In the genomic region with DNA sequence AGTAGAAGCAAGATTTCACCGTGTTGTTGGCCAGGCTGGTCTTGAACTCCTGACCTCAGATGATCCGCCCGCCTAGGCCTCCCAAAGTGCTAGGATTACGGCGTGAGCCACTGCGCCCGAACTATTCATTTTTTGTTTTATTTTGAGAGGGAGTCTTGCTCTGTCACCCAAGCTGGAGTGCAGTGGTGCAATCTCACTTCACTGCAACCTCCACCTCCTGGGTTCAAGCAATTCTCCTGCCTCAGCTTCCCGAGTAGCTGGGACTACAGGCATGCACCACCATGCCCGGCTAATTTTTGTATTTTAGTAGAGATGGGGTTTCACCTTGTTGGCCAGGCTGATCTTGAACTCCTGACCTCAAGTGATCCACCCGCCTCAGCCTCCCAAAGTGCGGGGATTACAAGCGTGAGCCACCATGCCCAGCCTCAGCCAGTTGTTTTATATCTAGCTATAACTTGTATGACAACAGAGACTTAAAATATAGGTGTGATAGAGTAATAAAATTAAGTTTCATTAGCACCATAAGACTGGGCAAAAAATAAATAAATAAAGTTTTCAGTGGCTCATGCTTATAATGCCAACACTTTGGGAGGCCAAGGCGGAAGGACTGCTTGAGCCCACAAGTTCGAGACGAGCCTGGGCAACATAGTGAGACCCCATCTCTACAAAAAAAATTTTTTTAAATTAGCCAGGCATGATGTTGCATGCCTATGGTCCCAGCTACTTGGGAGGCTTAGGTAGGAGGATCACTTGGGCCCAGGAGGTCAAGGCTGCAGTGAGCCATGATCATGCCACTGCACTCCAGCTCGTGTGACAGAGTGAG, we compare ENCODE assay signal across 6 cellular contexts. TPM values are rescaled to one million over a fixed set of nuclear protein-coding genes. Genes with fewer than 3 reads are reported as not detected.
A peak's percentile ranks its signal among the peaks of the same experiment; 100 is the strongest.
DNase-seq lines count a peak whose midpoint lies in the region; ATAC-seq, FAIRE-seq and TF ChIP-seq lines count a peak whose summit lies in the region.
"Not testable (repeated sequence)": the region's sequence is repeated elsewhere in the genome, so short reads cannot be mapped to it uniquely, and the experiment has no call there.

No MANE protein-coding gene starts in this region.

- not testable (repeated sequence) for H3K9me3 Mint-ChIP-seq in WTC11; activated T-helper 17 cell treated with anti-CD3 and anti-CD28 coated beads, Interleukin-2, amount 50 U/mL, for 72 hours

- not testable (repeated sequence) for H3K79me2 ChIP-seq in HepG2 (ENCODE audit: insufficient read depth, low read length); smooth muscle cell (ENCODE audit: low read depth)

- in situ Hi-C loops in HepG2 (cut with HindIII; ENCODE audit: extremely low pct_ligation_motif_present, low pct_unique_long_range_greater_than_20kb), result not testable (repeated sequence)

- 96% methylated on average over 16 of the region's 16 CpGs for WGBS in HepG2 (ENCODE audit: low lambda C conversion rate)
- WGBS in mesenchymal stem cell, result 96% methylated on average over 13 of the region's 16 CpGs
- WGBS in smooth muscle cell (ENCODE audit: low lambda C conversion rate), result 95% methylated on average over 16 of the region's 16 CpGs

- not testable (repeated sequence) for H4K8ac ChIP-seq in mesenchymal stem cell (ENCODE audit: low read length)

- H3K27ac Mint-ChIP-seq in WTC11, result not testable (repeated sequence)
- H3K27ac Mint-ChIP-seq in activated T-helper 17 cell treated with anti-CD3 and anti-CD28 coated beads, Interleukin-2, amount 50 U/mL, for 72 hours, result peak overlapping the region; percentile 27

- not testable (repeated sequence) for H4K20me1 ChIP-seq in HepG2 (ENCODE audit: insufficient read depth, low read length); smooth muscle cell (ENCODE audit: low read depth)

- not testable (repeated sequence) for H2BK120ac ChIP-seq in mesenchymal stem cell (ENCODE audit: low read depth, low read length)

- POLR2A ChIA-PET in WTC11 (lab: Charles Lee), result not testable (repeated sequence)
- POLR2A ChIA-PET in HepG2 (lab: Yijun Ruan, JAX), result interaction anchor here (4.9 kb wide), 1 partner anchor 40 kb away, joined by 30 read pairs; a partner anchor contains a TSS

- H3K18ac ChIP-seq in mesenchymal stem cell (ENCODE audit: low read depth in 1 of 2, low read length in 2 of 2), result not testable (repeated sequence)

- H3K9ac ChIP-seq in HepG2 (ENCODE audit: insufficient read depth, low read depth, low read length); mesenchymal stem cell (ENCODE audit: low read length); smooth muscle cell (ENCODE audit: low read depth): not testable (repeated sequence)

- ATAC-seq in WTC11; activated T-helper 17 cell treated with anti-CD3 and anti-CD28 coated beads, Interleukin-2, amount 50 U/mL, for 72 hours (replicated peaks); HepG2: not testable (repeated sequence)

- not testable (repeated sequence) for TF ChIP-seq CTCF in WTC11 (IDR thresholded peaks at IDR 0.05); HepG2 (CRISPR knock-in tag; IDR thresholded peaks at IDR 0.05); smooth muscle cell (IDR thresholded peaks at IDR 0.05; ENCODE audit: borderline replicate concordance, insufficient read depth, poor library complexity, severe bottlenecking)

- not testable (repeated sequence) for H3K4me1 Mint-ChIP-seq in WTC11; activated T-helper 17 cell treated with anti-CD3 and anti-CD28 coated beads, Interleukin-2, amount 50 U/mL, for 72 hours

- intact Hi-C loops in HepG2 (cut with micrococcal nuclease; ENCODE audit: unreplicated experiment), result loop anchor here (2.0 kb wide), 1 partner anchor 77 kb away; a partner anchor contains a TSS

- peaks cover 6 to 29% of the 10 kb centered on the region in 2 experiments; a peak in 4 of 5 replicates for H3K36me3 ChIP-seq in HepG2 (replicated peaks in 1 of 2; ENCODE audit: control insufficient read depth in 1 of 2, insufficient read depth in 2 of 2, low read length in 2 of 2)
- peaks cover 21 to 80% of the 10 kb centered on the region in 2 experiments for H3K36me3 ChIP-seq in mesenchymal stem cell (ENCODE audit: control insufficient read depth in 1 of 2, insufficient read depth in 2 of 2, low read depth in 1 of 2, low read length in 2 of 2)
- H3K36me3 ChIP-seq in smooth muscle cell (ENCODE audit: low read depth), result not testable (repeated sequence)

- CTCF ChIA-PET in WTC11 (lab: Charles Lee); HepG2 (lab: Yijun Ruan, JAX; ENCODE audit: low intra/inter-chr PET ratio, low total read pairs): not testable (repeated sequence)

- H3K27me3 Mint-ChIP-seq in WTC11 (ENCODE audit: low read depth); activated T-helper 17 cell treated with anti-CD3 and anti-CD28 coated beads, Interleukin-2, amount 50 U/mL, for 72 hours: not testable (repeated sequence)

- not testable (repeated sequence) for H3K4ac ChIP-seq in mesenchymal stem cell (ENCODE audit: low read depth in 1 of 2, low read length in 2 of 2)

- H3K4me3 ChIP-seq in HepG2 (replicated peaks in 1 of 3; ENCODE audit: insufficient read depth in 1 of 3, low read depth in 2 of 3, low read length in 3 of 3); mesenchymal stem cell (ENCODE audit: insufficient read depth in 1 of 2, low read depth in 1 of 2, low read length in 2 of 2); smooth muscle cell: not testable (repeated sequence)

- peaks cover 26% of the 10 kb centered on the region for H3K4me1 ChIP-seq in HepG2 (ENCODE audit: insufficient read depth, low read length)
- not testable (repeated sequence) for H3K4me1 ChIP-seq in mesenchymal stem cell (ENCODE audit: control insufficient read depth, insufficient read depth, low read depth, low read length); smooth muscle cell (ENCODE audit: low read depth)

- H3K23ac ChIP-seq in mesenchymal stem cell (ENCODE audit: low read length in 2 of 2), result not testable (repeated sequence)

- H2BK15ac ChIP-seq in mesenchymal stem cell (ENCODE audit: low read depth, poor library complexity, severe bottlenecking), result not testable (repeated sequence)

- H3K27me3 ChIP-seq in HepG2 (ENCODE audit: control insufficient read depth in 1 of 2, insufficient read depth in 2 of 2, low read length in 2 of 2); mesenchymal stem cell (ENCODE audit: control insufficient read depth in 1 of 2, insufficient read depth in 1 of 2, low read length in 2 of 2); smooth muscle cell (ENCODE audit: low read depth): not testable (repeated sequence)

- H4K91ac ChIP-seq in mesenchymal stem cell (ENCODE audit: low read length), result not testable (repeated sequence)

- not testable (repeated sequence) for H2AFZ ChIP-seq in HepG2 (ENCODE audit: low read length); mesenchymal stem cell (ENCODE audit: low read depth, low read length); smooth muscle cell (ENCODE audit: low read depth)

- not testable (repeated sequence) for H2AK5ac ChIP-seq in mesenchymal stem cell (ENCODE audit: low read length, severe bottlenecking)

- not testable (repeated sequence) for BruUV-seq in HepG2 (replicated peaks; lab: Mats Ljungman, UMichigan)

- H3K14ac ChIP-seq in mesenchymal stem cell (ENCODE audit: low read length in 2 of 2), result not testable (repeated sequence)

- TF ChIP-seq EP300 in HepG2 (IDR thresholded peaks at IDR 0.05; ENCODE audit: low read depth in 2 of 2, low read length in 2 of 2); HepG2 (CRISPR knock-in tag; IDR thresholded peaks at IDR 0.05; ENCODE audit: borderline replicate concordance): not testable (repeated sequence)

- H3K36me3 Mint-ChIP-seq in WTC11, result peaks cover 17% of the 10 kb centered on the region
- H3K36me3 Mint-ChIP-seq in activated T-helper 17 cell treated with anti-CD3 and anti-CD28 coated beads, Interleukin-2, amount 50 U/mL, for 72 hours (ENCODE audit: low read depth), result peaks cover 35% of the 10 kb centered on the region

- not testable (repeated sequence) for H2BK12ac ChIP-seq in mesenchymal stem cell (ENCODE audit: low read length in 2 of 2)

- not testable (repeated sequence) for DNase-seq in HTR-8/SVneo (ENCODE audit: insufficient read length, low spot score); WTC11 (ENCODE audit: low spot score); HepG2 (ENCODE audit: low spot score); mesenchymal stem cell; smooth muscle cell (lab: John Stamatoyannopoulos, UW; ENCODE audit: unreplicated experiment)

- FAIRE-seq in HTR-8/SVneo (lab: Jason Lieb, UNC), result peak; percentile 31
- FAIRE-seq in HepG2 (lab: Jason Lieb, UNC), result not testable (repeated sequence)

- not testable (repeated sequence) for H3K4me3 Mint-ChIP-seq in WTC11; activated T-helper 17 cell treated with anti-CD3 and anti-CD28 coated beads, Interleukin-2, amount 50 U/mL, for 72 hours

- peak overlapping the region; percentile 44 for H2BK5ac ChIP-seq in mesenchymal stem cell (ENCODE audit: low read depth, low read length, poor library complexity, severe bottlenecking)

- TF ChIP-seq RAD21 in HepG2 (CRISPR knock-in tag; IDR thresholded peaks at IDR 0.05), result not testable (repeated sequence)

- H3K4me2 ChIP-seq in HepG2 (ENCODE audit: low read depth, low read length); mesenchymal stem cell (ENCODE audit: low read length, poor library complexity, severe bottlenecking); smooth muscle cell: not testable (repeated sequence)

- not testable (repeated sequence) for H3K79me1 ChIP-seq in mesenchymal stem cell (replicated peaks; ENCODE audit: low read length, poor library complexity, severe bottlenecking)

- not testable (repeated sequence) for TF ChIP-seq POLR2A in HepG2 (IDR thresholded peaks at IDR 0.05; ENCODE audit: insufficient read depth in 1 of 2, low read depth in 2 of 2, low read length in 2 of 2)

- H3K27ac ChIP-seq in HepG2 (ENCODE audit: extremely low read length, insufficient read depth, low read length); mesenchymal stem cell (ENCODE audit: low read length, poor library complexity, severe bottlenecking): not testable (repeated sequence)
- H3K27ac ChIP-seq in smooth muscle cell (ENCODE audit: low read depth), result peak overlapping the region; percentile 46

- not testable (repeated sequence) for H3K9me3 ChIP-seq in HepG2 (ENCODE audit: low read length); mesenchymal stem cell (ENCODE audit: control insufficient read depth, low read length); smooth muscle cell (replicated peaks; ENCODE audit: low read depth)

- not testable (repeated sequence) for H3F3A ChIP-seq in smooth muscle cell (ENCODE audit: low read depth)

RNA-seq across cellular contexts. Expression of a gene that starts 41.0 kb away (rescaled TPM):
- total RNA-seq in WTC11 (2021), result 29.6 to 36.2 TPM (median 31.6 TPM) in 3 replicates
- total RNA-seq in activated T-helper 17 cell treated with anti-CD3 and anti-CD28 coated beads, Interleukin-2, amount 50 U/mL, for 72 hours, result 10 to 100 TPM; 16.4 to 23.8 TPM
- 105 and 172 TPM in 2 replicates for total RNA-seq in HepG2 (2016; rRNA removed; fragmentation: Illumina TruSeq; extraction: Trizol)
- total RNA-seq in HepG2 (2016; cell fraction: cytosol; rRNA removed; fragmentation: Illumina TruSeq; extraction: Trizol; ENCODE audit: low read depth), result 20.4 and 21.9 TPM in 2 replicates
- 101 and 173 TPM in 2 replicates for total RNA-seq in HepG2 (2016; cell fraction: insoluble cytoplasmic fraction; rRNA removed; fragmentation: Illumina TruSeq; extraction: Trizol)
- total RNA-seq in HepG2 (2016; cell fraction: membrane; rRNA removed; fragmentation: Illumina TruSeq; extraction: Trizol), result 25.0 and 28.4 TPM in 2 replicates
- total RNA-seq in HepG2 (2016; cell fraction: nucleus; rRNA removed; fragmentation: Illumina TruSeq; extraction: Trizol), result 106 and 117 TPM in 2 replicates
- 35.4 and 36.4 TPM in 2 replicates for polyA plus RNA-seq in HepG2 (2011; rRNA removed)
- 18.7 and 28.7 TPM in 2 replicates for polyA plus RNA-seq in HepG2 (2011; cell fraction: cytosol; rRNA removed)
- 17.1 and 21.5 TPM in 2 replicates for polyA plus RNA-seq in HepG2 (2011; cell fraction: nucleus; rRNA removed)
- 36.1 and 45.9 TPM in 2 replicates for polyA plus RNA-seq in HepG2 (2012)
- 7.9 and 8.6 TPM in 2 replicates for polyA plus RNA-seq in HepG2 (2016; cell fraction: cytosol; fragmentation: Illumina TruSeq; extraction: Trizol; ENCODE audit: low read depth)
- 69.4 and 72.9 TPM in 2 replicates for polyA plus RNA-seq in HepG2 (2016; cell fraction: insoluble cytoplasmic fraction; fragmentation: Illumina TruSeq; extraction: Trizol; ENCODE audit: low read depth)
- polyA plus RNA-seq in HepG2 (2016; cell fraction: membrane; fragmentation: Illumina TruSeq; extraction: Trizol; ENCODE audit: low read depth), result 11.9 and 12.6 TPM in 2 replicates
- polyA plus RNA-seq in HepG2 (2016; cell fraction: nucleus; fragmentation: Illumina TruSeq; extraction: Trizol; ENCODE audit: insufficient read depth, low read depth), result 46.2 and 49.9 TPM in 2 replicates
- 118 and 198 TPM in 2 replicates for polyA minus RNA-seq in HepG2 (2011; rRNA and poly(A)+ RNA removed; ENCODE audit: low replicate concordance)
- 44.9 and 53.1 TPM in 2 replicates for polyA minus RNA-seq in HepG2 (2011; cell fraction: cytosol; rRNA and poly(A)+ RNA removed)
- 106 and 121 TPM in 2 replicates for polyA minus RNA-seq in HepG2 (2011; cell fraction: nucleus; rRNA and poly(A)+ RNA removed)
- polyA plus RNA-seq in mesenchymal stem cell (2013, experiment 1 of 2), result 19.5 TPM
- 18.7 TPM for polyA plus RNA-seq in mesenchymal stem cell (2013, experiment 2 of 2)
- total RNA-seq in smooth muscle cell, result 49.8 and 72.2 TPM in 2 replicates
- 25.4 and 28.5 TPM in 2 replicates for polyA plus RNA-seq in smooth muscle cell
